ENCODE assay signal across 9 cellular contexts in the genomic region with DNA sequence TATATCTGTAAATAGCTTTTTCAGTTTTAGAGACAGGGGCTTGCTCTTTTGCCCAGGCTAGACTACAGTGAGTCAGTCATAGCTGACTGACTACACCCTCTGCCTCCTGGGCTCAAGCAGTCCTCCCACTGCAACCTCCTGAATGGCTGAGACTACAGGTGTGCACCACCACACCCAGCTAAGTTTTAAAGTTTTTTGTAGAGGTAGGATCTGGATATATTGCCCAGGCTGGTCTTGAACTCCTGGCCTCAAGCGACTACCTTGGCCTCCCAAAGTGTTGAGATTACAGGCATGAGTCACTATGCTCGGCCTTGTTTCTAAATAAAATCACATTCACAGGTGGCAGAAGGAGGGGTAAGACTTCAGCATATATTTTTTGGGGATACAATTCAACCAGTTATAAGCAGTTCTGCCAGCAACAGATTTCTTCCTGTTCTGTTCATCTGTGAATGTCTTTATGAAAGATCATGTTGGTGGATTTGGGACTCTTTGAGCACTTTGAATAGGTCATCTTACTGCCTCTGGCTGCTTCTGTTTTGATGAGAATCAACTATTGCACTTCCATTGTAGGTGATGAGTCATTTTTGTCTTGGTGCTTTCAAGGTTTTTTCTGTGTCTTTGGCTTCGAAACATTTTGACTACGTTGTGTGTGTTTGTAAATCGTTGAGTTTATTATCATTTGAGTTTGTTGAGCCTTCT. TPM values are rescaled to one million over a fixed set of nuclear protein-coding genes. Genes with fewer than 3 reads are reported as not detected.
DNase-seq lines count a peak whose midpoint lies in the region; ATAC-seq, FAIRE-seq and TF ChIP-seq lines count a peak whose summit lies in the region.
"Had no signal": no experiment of that assay in that cellular context is flagged by ENCODE, and none has a peak within 500 bp of the region (broad histone marks: within the 10 kb centered on the region; RNA-seq: fewer than 3 reads in every experiment).

No MANE protein-coding gene starts in this region.

- no peak overlapping the region for H3K4me3 ChIP-seq in K562
- no peak overlapping the region for H3K4me3 ChIP-seq in right cardiac atrium (ENCODE audit: low read length)

- H3K4me1 ChIP-seq in K562 (replicated peaks in 1 of 2; ENCODE audit: control insufficient read depth in 2 of 2, insufficient read depth in 2 of 2, low read length in 2 of 2) (peaks cover 7 to 17% of the 10 kb centered on the region in 2 experiments; a peak in 4 of 5 replicates), right cardiac atrium (ENCODE audit: control insufficient read depth, insufficient read depth, low read length) (peaks cover 3% of the 10 kb centered on the region)

- ATAC-seq in GM18499 (IDR thresholded peaks at IDR 0.05; ENCODE audit: insufficient read depth, unreplicated experiment): peak; percentile 71
- peak; percentile 75 for ATAC-seq in GM21381 (IDR thresholded peaks at IDR 0.05; ENCODE audit: unreplicated experiment)
- ATAC-seq in HG03159 (IDR thresholded peaks at IDR 0.05; ENCODE audit: unreplicated experiment): peak; percentile 73
- peak; percentile 69 for ATAC-seq in K562
- no peak for ATAC-seq in right cardiac atrium

- H2AFZ ChIP-seq in K562 (ENCODE audit: low read depth, low read length): no peak overlapping the region

- FAIRE-seq in K562 (lab: Jason Lieb, UNC): peak; percentile 74

- no peak for TF ChIP-seq CTCF in K562 (IDR thresholded peaks at IDR 0.05 in 2 of 3, conservative IDR thresholded peaks at IDR 0.05 in 1 of 3; ENCODE audit: insufficient read depth in 2 of 3, low read depth in 1 of 3, low read length in 3 of 3)

- H3K79me2 ChIP-seq in K562 (ENCODE audit: control insufficient read depth, insufficient read depth, low read length): peaks cover 100% of the 10 kb centered on the region

- peaks cover 34% of the 10 kb centered on the region for H4K20me1 ChIP-seq in K562 (replicated peaks; ENCODE audit: control insufficient read depth, insufficient read depth, low read length)

- H3K4me2 ChIP-seq in K562 (ENCODE audit: insufficient read depth, low read length): peak overlapping the region; percentile 15

- H3K9me3 ChIP-seq in K562 (replicated peaks; ENCODE audit: control insufficient read depth, insufficient read depth, low read depth, low read length) (no peaks in the 10 kb centered on the region), right cardiac atrium (ENCODE audit: control insufficient read depth, low read length) (no peaks in the 10 kb centered on the region)

- in situ Hi-C loops in K562 (cut with MboI): no loop called here

- TF ChIP-seq EP300 in K562 (IDR thresholded peaks at IDR 0.05; ENCODE audit: low read length): no peak; the same call in 1 of the 2 replicates

- 0 out of 4 replicates have a peak overlapping the region, but pooled peaks of 1 of the 2 experiments have one; percentile 20 for H3K9ac ChIP-seq in K562 (ENCODE audit: insufficient read depth in 1 of 2, low read depth in 2 of 2, low read length in 2 of 2)

- no peak for TF ChIP-seq RAD21 in K562 (CRISPR knock-in tag; conservative IDR thresholded peaks at IDR 0.05 in 1 of 2, IDR thresholded peaks at IDR 0.05 in 1 of 2)

- DNase-seq in K562 (ENCODE audit: extremely low read depth in 1 of 4, low spot score in 3 of 4) (peak in 3 of 4 experiments; percentile 40 to 60 (median 54)), retina (no peak), iPS-NIHi11 (ENCODE audit: low spot score) (no peak), right cardiac atrium (no peak)
- DNase-seq in stimulated activated CD4-positive, alpha-beta T cell treated with anti-CD3 and anti-CD28 coated beads, Interleukin-15, amount 100 ng/mL, for 24 hours: no peak
- DNase-seq: cerebellar nuclear complex had no signal

- H3K27ac ChIP-seq in K562 (ENCODE audit: extremely low read depth, low read depth, low read length) (peak overlapping the region; percentile 53; the same call in 2 of the 3 replicates), right cardiac atrium (ENCODE audit: low read length) (no peak overlapping the region)

- intact Hi-C loops in K562 (cut with micrococcal nuclease) (no loop called here), right cardiac atrium (cut with DNase I) (no loop called here)

- CTCF ChIA-PET in K562 (lab: Yijun Ruan, JAX; ENCODE audit: low intra/inter-chr PET ratio): no interaction called here

- TF ChIP-seq POLR2A in K562 (conservative IDR thresholded peaks at IDR 0.05): no peak

- WGBS in K562 (ENCODE audit: insufficient coverage, low coverage, missing lambda C conversion rate): 7% methylated on average over 5 of the region's 5 CpGs
- 92% methylated on average over 5 of the region's 5 CpGs for WGBS in right cardiac atrium

- no TSS peak for BruUV-seq in K562 (replicated peaks; lab: Mats Ljungman, UMichigan)

- H3K27me3 ChIP-seq in K562 (ENCODE audit: control insufficient read depth in 2 of 2, insufficient read depth in 2 of 2, low read length in 2 of 2) (no peaks in the 10 kb centered on the region), right cardiac atrium (ENCODE audit: control insufficient read depth, insufficient read depth) (no peaks in the 10 kb centered on the region)

- POLR2A ChIA-PET in K562 (lab: Yijun Ruan, JAX): interaction anchor here (0.6 to 1.7 kb wide), 7 partner anchors 10 to 433 kb away, joined by 3 to 5 read pairs (median 4); a partner anchor contains a TSS

- peaks cover 2% of the 10 kb centered on the region for H3K9me1 ChIP-seq in K562 (ENCODE audit: control insufficient read depth, insufficient read depth, low read length)

- H3K36me3 ChIP-seq in K562 (ENCODE audit: control insufficient read depth, insufficient read depth, low read length): peaks cover 8% of the 10 kb centered on the region

TF ChIP-seq in K562, 482 proteins besides CTCF, POLR2A, EP300 and RAD21 (continues in another document):
- TF ChIP-seq EP400 (IDR thresholded peaks at IDR 0.05) (peak; percentile 30; the same call in 1 of the 2 replicates), BRD9 (IDR thresholded peaks at IDR 0.05; ENCODE audit: low read depth, partially characterized antibody) (peak; percentile 26), MEF2D (tag; conservative IDR thresholded peaks at IDR 0.05; ENCODE audit: low read depth) (0 out of 2 replicates have a peak, but pooled peaks have one; percentile 12), FIP1L1 (IDR thresholded peaks at IDR 0.05; ENCODE audit: low read depth, low read length, poor library complexity, severe bottlenecking) (no peak), BCOR (IDR thresholded peaks at IDR 0.05) (0 out of 2 replicates have a peak, but pooled peaks have one; percentile 74), MAFG (tag; conservative IDR thresholded peaks at IDR 0.05) (peak; percentile 48; the same call in 1 of the 2 replicates), FOSL1 (tag; conservative IDR thresholded peaks at IDR 0.05) (peak; percentile 95), STAT5A (IDR thresholded peaks at IDR 0.05; ENCODE audit: borderline replicate concordance, low read length) (no peak), C11orf30 (IDR thresholded peaks at IDR 0.05; ENCODE audit: low read depth) (peak; percentile 76), HDAC2 (IDR thresholded peaks at IDR 0.05) (peak; percentile 70; the same call in 1 of the 2 replicates), ZZZ3 (IDR thresholded peaks at IDR 0.05) (no peak), RBM25 (IDR thresholded peaks at IDR 0.05; ENCODE audit: low read depth, low read length, severe bottlenecking) (peak; percentile 1)
- TF ChIP-seq, protein P1, sequence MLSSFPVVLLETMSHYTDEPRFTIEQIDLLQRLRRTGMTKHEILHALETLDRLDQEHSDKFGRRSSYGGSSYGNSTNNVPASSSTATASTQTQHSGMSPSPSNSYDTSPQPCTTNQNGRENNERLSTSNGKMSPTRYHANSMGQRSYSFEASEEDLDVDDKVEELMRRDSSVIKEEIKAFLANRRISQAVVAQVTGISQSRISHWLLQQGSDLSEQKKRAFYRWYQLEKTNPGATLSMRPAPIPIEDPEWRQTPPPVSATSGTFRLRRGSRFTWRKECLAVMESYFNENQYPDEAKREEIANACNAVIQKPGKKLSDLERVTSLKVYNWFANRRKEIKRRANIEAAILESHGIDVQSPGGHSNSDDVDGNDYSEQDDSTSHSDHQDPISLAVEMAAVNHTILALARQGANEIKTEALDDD (IDR thresholded peaks at IDR 0.05): 0 out of 2 replicates have a peak, but pooled peaks have one; percentile 41
- TF ChIP-seq, protein P2, sequence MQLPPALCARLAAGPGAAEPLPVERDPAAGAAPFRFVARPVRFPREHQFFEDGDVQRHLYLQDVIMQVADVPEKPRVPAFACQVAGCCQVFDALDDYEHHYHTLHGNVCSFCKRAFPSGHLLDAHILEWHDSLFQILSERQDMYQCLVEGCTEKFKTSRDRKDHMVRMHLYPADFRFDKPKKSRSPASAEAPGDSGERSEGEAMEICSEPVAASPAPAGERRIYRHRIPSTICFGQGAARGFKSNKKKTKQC (CRISPR knock-in tag; IDR thresholded peaks at IDR 0.05): no peak

RNA-seq across cellular contexts. Expression of a gene that starts 15.7 kb away (rescaled TPM):
- 115 and 326 TPM in 2 replicates for total RNA-seq in K562 (2011; cell fraction: chromatin; rRNA removed; ENCODE audit: low replicate concordance)
- 62.0 and 78.6 TPM in 2 replicates for total RNA-seq in K562 (2011; cell fraction: nucleolus; rRNA removed)
- total RNA-seq in K562 (2011; cell fraction: nucleoplasm; rRNA removed): 144 and 212 TPM in 2 replicates
- total RNA-seq in K562 (2014; rRNA removed): 29.9 and 41.8 TPM in 2 replicates
- total RNA-seq in K562 (2014; rRNA removed; fragmentation: Illumina TruSeq; extraction: Trizol): 39.3 and 47.4 TPM in 2 replicates
- 32.8 and 33.9 TPM in 2 replicates for total RNA-seq in K562 (2015; rRNA removed; fragmentation: Illumina TruSeq; extraction: Trizol)
- total RNA-seq in K562 (2021): 67.6 and 80.7 TPM in 2 replicates
- polyA plus RNA-seq in K562 (2011; rRNA removed): 16.1 and 17.0 TPM in 2 replicates
- polyA plus RNA-seq in K562 (2011; cell fraction: cytosol; rRNA removed): 11.1 and 15.9 TPM in 2 replicates
- polyA plus RNA-seq in K562 (2011; cell fraction: nucleus; rRNA removed): 97.0 and 123 TPM in 2 replicates
- polyA plus RNA-seq in K562 (2012): 23.0 and 24.9 TPM in 2 replicates
- 23.0 and 28.7 TPM in 2 replicates for polyA plus RNA-seq in K562 (2014; fragmentation: Illumina TruSeq; extraction: Trizol)
- polyA plus RNA-seq in K562 (2014; fragmentation: Nextera tagmentation; extraction: Ambion mirVana): 1 to 10 TPM; 4.4 to 4.7 TPM
- polyA plus RNA-seq in K562 (2014; rRNA removed): 27.3 and 31.7 TPM in 2 replicates
- polyA minus RNA-seq in K562 (2011; rRNA and poly(A)+ RNA removed): 84.2 and 91.2 TPM in 2 replicates
- polyA minus RNA-seq in K562 (2011; cell fraction: cytosol; rRNA and poly(A)+ RNA removed): 23.9 and 28.3 TPM in 2 replicates
- 74.0 and 74.6 TPM in 2 replicates for polyA minus RNA-seq in K562 (2011; cell fraction: nucleus; rRNA and poly(A)+ RNA removed)
- 10 to 100 TPM; 36.2 to 39.1 (median 38.2) TPM for total RNA-seq in right cardiac atrium
- polyA plus RNA-seq in right cardiac atrium: 16.6 TPM

Comparison
In these comparisons a context has a peak if more than half of its experiments do, and no peak if none do; other contexts are left out.
1. ATAC-seq: peak in GM18499 (single experiment), GM21381 (single experiment), HG03159 (single experiment) and K562 (single experiment); none in right cardiac atrium (0 of 2).
2. DNase-seq: peak in K562 (3 of 4); none in retina (single experiment), stimulated activated CD4-positive, alpha-beta T cell treated with anti-CD3 and anti-CD28 coated beads, Interleukin-15, amount 100 ng/mL, for 24 hours (single experiment), iPS-NIHi11 (single experiment) and right cardiac atrium (0 of 3).